ENCODE assay signal across 1 cellular context in genomic region chr11:65128182-65129145, GRCh38.
TF ChIP-seq lines count a peak whose summit lies in the region.

No MANE protein-coding gene starts in this region.

TF ChIP-seq in K562, 482 proteins besides CTCF, POLR2A, EP300 and RAD21 (continued from another document):
- no peak for TF ChIP-seq E2F6 (IDR thresholded peaks at IDR 0.05; ENCODE audit: borderline replicate concordance in 1 of 2, extremely low read depth in 1 of 2, insufficient read depth in 1 of 2, insufficient read length in 1 of 2, low read depth in 1 of 2, low read length in 1 of 2, poor library complexity in 1 of 2, severe bottlenecking in 1 of 2)
